Comparison of ENCODE assay signal across 17 cellular contexts in genomic region chr17:42166196-42166763, GRCh38. TPM values are rescaled to one million over a fixed set of nuclear protein-coding genes. Genes with fewer than 3 reads are reported as not detected.
"Had no signal": no experiment of that assay in that cellular context is flagged by ENCODE, and none has a peak within 500 bp of the region (broad histone marks: within the 10 kb centered on the region; RNA-seq: fewer than 3 reads in every experiment).

No MANE protein-coding gene starts in this region.

- H3K4me1 ChIP-seq: ascending aorta, foreskin keratinocyte had no signal

- H3K27ac ChIP-seq: ascending aorta, coronary artery, foreskin keratinocyte had no signal

- H3K27me3 ChIP-seq: ascending aorta had no signal

- H3K36me3 ChIP-seq: ascending aorta had no signal

- DNase-seq: activated CD4-positive, alpha-beta T cell treated with anti-CD3 and anti-CD28 coated beads, Interleukin-2, amount 50 U/mL, for 4 hours; activated effector memory CD4-positive, alpha-beta T cell treated with anti-CD3 and anti-CD28 coated beads, Interleukin-2, amount 50 U/mL, for 16 hours; activated naive CD4-positive, alpha-beta T cell treated with anti-CD3 and anti-CD28 coated beads, Interleukin-2, amount 50 U/mL, for 16 hours; activated T-cell treated with anti-CD3 and anti-CD28 coated beads, Interleukin-2, amount 50 U/mL, for 72 hours; foreskin keratinocyte; hippocampal formation; left cardiac atrium; mesenchymal stem cell; mucosa of descending colon; naive B cell; stimulated activated CD4-positive, alpha-beta T cell treated with anti-CD3 and anti-CD28 coated beads, Interleukin-1b, Interleukin-23, amount 100 ng/mL, for 48 hours; stimulated activated CD8-positive, alpha-beta memory T cell treated with anti-CD3 and anti-CD28 coated beads, Interleukin-4, amount 100 ng/mL, for 48 hours; stimulated activated naive CD4-positive, alpha-beta T cell had no signal

- H3K4me3 ChIP-seq: ascending aorta, coronary artery, mucosa of descending colon had no signal

- H3K9me3 ChIP-seq: ascending aorta, mucosa of descending colon had no signal

RNA-seq across cellular contexts. Expression of gene KCNH4, which starts 14.7 kb away (rescaled TPM):
- polyA plus RNA-seq: foreskin keratinocyte had no signal

RNA-seq across cellular contexts. Expression of gene HCRT, which starts 19.0 kb away (rescaled TPM):
- polyA plus RNA-seq: adipose tissue, fibroblast of lung, foreskin keratinocyte had no signal

RNA-seq across cellular contexts. Expression of gene HSPB9, which starts 43.7 kb away (rescaled TPM):
- polyA plus RNA-seq: fibroblast of lung, foreskin keratinocyte had no signal
